1 cellular context compared by ENCODE assay signal in genomic region chr1:212669102-212669501, GRCh38.
TF ChIP-seq lines count a peak whose summit lies in the region.

No MANE protein-coding gene starts in this region.

TF ChIP-seq in HCT116, 20 proteins besides CTCF, POLR2A, EP300 and RAD21 (continued from another document):
- TF ChIP-seq, protein P1, sequence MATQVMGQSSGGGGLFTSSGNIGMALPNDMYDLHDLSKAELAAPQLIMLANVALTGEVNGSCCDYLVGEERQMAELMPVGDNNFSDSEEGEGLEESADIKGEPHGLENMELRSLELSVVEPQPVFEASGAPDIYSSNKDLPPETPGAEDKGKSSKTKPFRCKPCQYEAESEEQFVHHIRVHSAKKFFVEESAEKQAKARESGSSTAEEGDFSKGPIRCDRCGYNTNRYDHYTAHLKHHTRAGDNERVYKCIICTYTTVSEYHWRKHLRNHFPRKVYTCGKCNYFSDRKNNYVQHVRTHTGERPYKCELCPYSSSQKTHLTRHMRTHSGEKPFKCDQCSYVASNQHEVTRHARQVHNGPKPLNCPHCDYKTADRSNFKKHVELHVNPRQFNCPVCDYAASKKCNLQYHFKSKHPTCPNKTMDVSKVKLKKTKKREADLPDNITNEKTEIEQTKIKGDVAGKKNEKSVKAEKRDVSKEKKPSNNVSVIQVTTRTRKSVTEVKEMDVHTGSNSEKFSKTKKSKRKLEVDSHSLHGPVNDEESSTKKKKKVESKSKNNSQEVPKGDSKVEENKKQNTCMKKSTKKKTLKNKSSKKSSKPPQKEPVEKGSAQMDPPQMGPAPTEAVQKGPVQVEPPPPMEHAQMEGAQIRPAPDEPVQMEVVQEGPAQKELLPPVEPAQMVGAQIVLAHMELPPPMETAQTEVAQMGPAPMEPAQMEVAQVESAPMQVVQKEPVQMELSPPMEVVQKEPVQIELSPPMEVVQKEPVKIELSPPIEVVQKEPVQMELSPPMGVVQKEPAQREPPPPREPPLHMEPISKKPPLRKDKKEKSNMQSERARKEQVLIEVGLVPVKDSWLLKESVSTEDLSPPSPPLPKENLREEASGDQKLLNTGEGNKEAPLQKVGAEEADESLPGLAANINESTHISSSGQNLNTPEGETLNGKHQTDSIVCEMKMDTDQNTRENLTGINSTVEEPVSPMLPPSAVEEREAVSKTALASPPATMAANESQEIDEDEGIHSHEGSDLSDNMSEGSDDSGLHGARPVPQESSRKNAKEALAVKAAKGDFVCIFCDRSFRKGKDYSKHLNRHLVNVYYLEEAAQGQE (IDR thresholded peaks at IDR 0.05; ENCODE audit: low read depth), result no peak
- no peak for TF ChIP-seq SRF (IDR thresholded peaks at IDR 0.05; ENCODE audit: low read depth)
